ENCODE assay signal across 7 cellular contexts in genomic region chr4:89308161-89308500, GRCh38. TPM values are rescaled to one million over a fixed set of nuclear protein-coding genes. Genes with fewer than 3 reads are reported as not detected.
DNase-seq lines count a peak whose midpoint lies in the region; ATAC-seq, FAIRE-seq and TF ChIP-seq lines count a peak whose summit lies in the region.

No MANE protein-coding gene starts in this region.

- ATAC-seq in HG02678 (IDR thresholded peaks at IDR 0.05; ENCODE audit: unreplicated experiment) (peak; percentile 20), HG02840 (IDR thresholded peaks at IDR 0.05; ENCODE audit: low FRiP score, unreplicated experiment) (no peak), HG03097 (IDR thresholded peaks at IDR 0.05; ENCODE audit: low FRiP score, unreplicated experiment) (no peak)

- FAIRE-seq in GM19239 (lab: Jason Lieb, UNC) = no peak

- no peak for DNase-seq in right atrium auricular region (ENCODE audit: low spot score)
- no peak for DNase-seq in spleen
- DNase-seq in GM19239 (ENCODE audit: insufficient read length, low spot score) = no peak

- intact Hi-C loops in spleen (cut with DNase I; ENCODE audit: low total_unique reads) = no loop called here

- TF ChIP-seq CTCF in VCaP (conservative IDR thresholded peaks at IDR 0.05) (no peak), right atrium auricular region (IDR thresholded peaks at IDR 0.05) (no peak), spleen (IDR thresholded peaks at IDR 0.05 in 8 of 11, conservative IDR thresholded peaks at IDR 0.05 in 3 of 11) (no peak)

- H3K4me3 ChIP-seq in right atrium auricular region (peak overlapping the region; percentile 59 to 74), spleen (peak overlapping the region; percentile 49 to 75 (median 63))

- WGBS in spleen, 5 donors = 10 to 36% (median 28%) methylated on average over 6 of the region's 6 CpGs

- H3K4me1 ChIP-seq in right atrium auricular region (peaks cover 0 to 9% of the 10 kb centered on the region in 2 donors), spleen (peaks cover 12 to 66% (median 33%) of the 10 kb centered on the region in 6 donors)

- H3K9me3 ChIP-seq in right atrium auricular region = no peaks in the 10 kb centered on the region
- no peaks in the 10 kb centered on the region for H3K9me3 ChIP-seq in spleen

- H3K27ac ChIP-seq in VCaP (peak overlapping the region; percentile 60; the same call in 1 of the 2 replicates), right atrium auricular region (peak overlapping the region; percentile 79 to 86), spleen (peak overlapping the region; percentile 49 to 90 (median 82))

- H3K36me3 ChIP-seq in right atrium auricular region = no peaks in the 10 kb centered on the region
- H3K36me3 ChIP-seq in spleen = no peaks in the 10 kb centered on the region

- no peaks in the 10 kb centered on the region for H3K27me3 ChIP-seq in right atrium auricular region
- H3K27me3 ChIP-seq in spleen (replicated peaks in 1 of 7) = peaks cover 0 to 20% (median 0%) of the 10 kb centered on the region in 7 donors

- no peak for TF ChIP-seq POLR2A in spleen (IDR thresholded peaks at IDR 0.05)

RNA-seq across cellular contexts. Expression of gene GPRIN3, which starts 0.5 kb away (rescaled TPM):
- total RNA-seq in right atrium auricular region = 1 to 10 TPM; 5.2 to 7.8 TPM
- total RNA-seq in spleen = 10 to 100 TPM; 22.9 to 40.2 (median 29.5) TPM
- 1 to 10 TPM; 1.6 to 2.2 (median 2.0) TPM for polyA plus RNA-seq in spleen
